ENCODE assay signal across 12 cellular contexts in genomic region chr10:107341281-107341680, GRCh38.
A peak's percentile ranks its signal among the peaks of the same experiment; 100 is the strongest.
DNase-seq lines count a peak whose midpoint lies in the region; TF ChIP-seq lines count a peak whose summit lies in the region.
"Had no signal": no experiment of that assay in that cellular context is flagged by ENCODE, and none has a peak within 500 bp of the region (broad histone marks: within the 10 kb centered on the region; RNA-seq: fewer than 3 reads in every experiment).

No MANE protein-coding gene starts in this region.

- no peaks in the 10 kb centered on the region for H3K9me2 ChIP-seq in hepatocyte (replicated peaks; ENCODE audit: insufficient read depth)

- H3K9me3 ChIP-seq in hepatocyte (ENCODE audit: low read depth), result no peaks in the 10 kb centered on the region

- H3K4me3 ChIP-seq in foreskin fibroblast (ENCODE audit: low read depth in 1 of 2, low read length in 2 of 2) (no peak overlapping the region), hepatocyte (no peak overlapping the region)

- TF ChIP-seq POLR2A in erythroblast (IDR thresholded peaks at IDR 0.05; ENCODE audit: low read length), result no peak

- no peak for TF ChIP-seq CTCF in foreskin fibroblast (IDR thresholded peaks at IDR 0.05; ENCODE audit: low read depth, low read length)
- no peak for TF ChIP-seq CTCF in hepatocyte (IDR thresholded peaks at IDR 0.05; ENCODE audit: poor library complexity)

- no peaks in the 10 kb centered on the region for H3K36me3 ChIP-seq in hepatocyte (replicated peaks; ENCODE audit: insufficient read depth, low read depth)

- H2AFZ ChIP-seq in hepatocyte, result no peak overlapping the region

- no peak overlapping the region for H3K27ac ChIP-seq in hepatocyte

- no peaks in the 10 kb centered on the region for H3K27me3 ChIP-seq in hepatocyte

- no peak overlapping the region for H3K4me2 ChIP-seq in hepatocyte

- H4K20me1 ChIP-seq in hepatocyte (ENCODE audit: insufficient read depth, poor library complexity, severe bottlenecking), result no peaks in the 10 kb centered on the region

- H3K79me2 ChIP-seq in hepatocyte, result no peaks in the 10 kb centered on the region

- WGBS in hepatocyte (ENCODE audit: low lambda C conversion rate, missing lambda C conversion rate), result 95% methylated on average over 4 of the region's 4 CpGs

- DNase-seq in HCEC 1CT, result peak; percentile 21
- DNase-seq in OCI-M1 (lab: John Stamatoyannopoulos, UW), result peak; percentile 13
- peak; percentile 10 to 12 for DNase-seq in foreskin fibroblast
- peak; percentile 7 for DNase-seq in renal cortical epithelial cell (ENCODE audit: low read depth)
- DNase-seq in hepatocyte (ENCODE audit: low spot score), result no peak
- DNase-seq in NCI-H748 (lab: John Stamatoyannopoulos, UW; ENCODE audit: unreplicated experiment), result no peak
- DNase-seq in erythroblast (lab: John Stamatoyannopoulos, UW), result no peak
- DNase-seq in activated naive CD4-positive, alpha-beta T cell treated with anti-CD3 and anti-CD28 coated beads, Interleukin-2, amount 50 U/mL, for 16 hours, result no peak
- DNase-seq: CD8-positive, alpha-beta T cell; COR-L47; DND-41; GF-D8 had no signal

- no peaks in the 10 kb centered on the region for H3K4me1 ChIP-seq in hepatocyte (ENCODE audit: insufficient read depth)

Comparison
In these comparisons a context has a peak if more than half of its experiments do, and no peak if none do; other contexts are left out.
1. DNase-seq: peak in HCEC 1CT (single experiment), OCI-M1 (single experiment), foreskin fibroblast (2 of 2) and renal cortical epithelial cell (single experiment); none in hepatocyte (single experiment), NCI-H748 (single experiment), erythroblast (0 of 2) and activated naive CD4-positive, alpha-beta T cell treated with anti-CD3 and anti-CD28 coated beads, Interleukin-2, amount 50 U/mL, for 16 hours (single experiment).